8 cellular contexts compared by ENCODE assay signal in genomic region chr19:33771308-33772101, GRCh38. TPM values are rescaled to one million over a fixed set of nuclear protein-coding genes. Genes with fewer than 3 reads are reported as not detected.
DNase-seq lines count a peak whose midpoint lies in the region; ATAC-seq, FAIRE-seq and TF ChIP-seq lines count a peak whose summit lies in the region.

No MANE protein-coding gene starts in this region.

- H3K27ac Mint-ChIP-seq in osteocyte (ENCODE audit: unreplicated experiment), result no peak overlapping the region

- H3K27me3 Mint-ChIP-seq in osteocyte (ENCODE audit: unreplicated experiment), result peaks cover 6% of the 10 kb centered on the region

- no peaks in the 10 kb centered on the region for H3K36me3 Mint-ChIP-seq in osteocyte (ENCODE audit: unreplicated experiment)

- ATAC-seq in RWPE2 (ENCODE audit: low read depth) (peak; percentile 73), HG03045 (IDR thresholded peaks at IDR 0.05; ENCODE audit: unreplicated experiment) (no peak)

- DNase-seq in M059J (ENCODE audit: low read depth) (peak; percentile 58), RWPE2 (ENCODE audit: low spot score) (no peak), foreskin melanocyte (peak; percentile 38), osteocyte (ENCODE audit: extremely low spot score, unreplicated experiment) (peak; percentile 90), urothelium cell line (ENCODE audit: low spot score) (peak; percentile 78)
- DNase-seq in activated effector memory CD4-positive, alpha-beta T cell treated with Interleukin-2 at 50 U/mL for 16 hours, result peak; percentile 44

- no peaks in the 10 kb centered on the region for H3K9me3 ChIP-seq in RWPE2 (ENCODE audit: severe bottlenecking)

- no peak overlapping the region for H3K27ac ChIP-seq in RWPE2 (ENCODE audit: poor library complexity, severe bottlenecking)

- H3K4me3 Mint-ChIP-seq in osteocyte (ENCODE audit: unreplicated experiment), result no peak overlapping the region

- no peak for FAIRE-seq in urothelium cell line (lab: Jason Lieb, UNC)

- H3K9me3 Mint-ChIP-seq in osteocyte (ENCODE audit: unreplicated experiment), result no peaks in the 10 kb centered on the region

- no peaks in the 10 kb centered on the region for H3K4me1 Mint-ChIP-seq in osteocyte (ENCODE audit: unreplicated experiment)

- H3K27me3 ChIP-seq in RWPE2 (ENCODE audit: insufficient read depth, poor library complexity, severe bottlenecking), result no peaks in the 10 kb centered on the region

- H3K36me3 ChIP-seq in RWPE2 (ENCODE audit: low read depth), result no peaks in the 10 kb centered on the region

- TF ChIP-seq CTCF in GM12873 (IDR thresholded peaks at IDR 0.05; ENCODE audit: insufficient read depth, low read depth, low read length, missing control alignments) (peak; percentile 79), RWPE2 (IDR thresholded peaks at IDR 0.05; ENCODE audit: poor library complexity, severe bottlenecking) (peak; percentile 83), osteocyte (IDR thresholded peaks at IDR 0.05) (peak; percentile 85)

- H3K4me1 ChIP-seq in RWPE2 (ENCODE audit: insufficient read depth, poor library complexity, severe bottlenecking), result no peaks in the 10 kb centered on the region

- H3K4me3 ChIP-seq in RWPE2 (ENCODE audit: severe bottlenecking), result no peak overlapping the region

RNA-seq across cellular contexts. Expression of gene KCTD15, which starts 25.2 kb away (rescaled TPM):
- total RNA-seq in M059J (2014; rRNA removed; shearing (Covaris generic)), result 26.6 and 29.0 TPM in 2 replicates
- 83.2 and 86.8 TPM in 2 replicates for total RNA-seq in osteocyte
